Comparison of ENCODE assay signal across 16 cellular contexts in the genomic region with DNA sequence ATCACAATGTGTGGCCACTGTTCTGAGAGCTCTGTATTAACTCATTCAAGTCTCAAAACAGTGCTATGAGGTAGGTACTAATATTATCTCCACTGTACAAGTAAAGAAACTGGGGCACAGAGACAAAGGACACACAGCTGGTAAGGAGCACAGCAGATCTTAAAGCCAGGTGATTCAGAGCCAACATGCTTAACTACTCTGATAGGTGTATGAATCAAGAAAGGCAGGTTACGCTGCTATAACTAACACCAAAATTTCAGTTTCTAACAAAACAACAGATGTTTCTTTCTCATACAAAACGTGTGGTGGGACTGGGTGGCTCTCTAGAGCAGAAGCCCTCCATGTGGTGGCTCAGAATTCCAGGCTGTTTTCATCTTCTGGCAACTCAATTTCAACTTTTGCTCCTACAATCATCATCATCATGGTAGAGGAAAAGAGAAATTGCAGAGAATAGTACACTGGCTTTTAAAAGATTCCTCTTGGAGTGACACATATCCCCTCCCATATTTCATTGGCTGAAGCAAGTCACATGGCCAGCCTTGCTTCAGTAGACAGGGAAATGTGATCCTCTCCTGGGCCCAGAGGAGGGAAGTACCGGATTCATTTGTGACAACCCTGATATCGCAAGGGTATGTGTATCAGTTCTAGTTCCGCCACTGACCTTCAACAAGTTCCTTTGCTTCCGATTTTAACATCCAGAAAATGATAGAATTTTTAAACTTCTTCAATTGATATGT.
DNase-seq lines count a peak whose midpoint lies in the region; ATAC-seq, FAIRE-seq and TF ChIP-seq lines count a peak whose summit lies in the region.
"Had no signal": no experiment of that assay in that cellular context is flagged by ENCODE, and none has a peak within 500 bp of the region (broad histone marks: within the 10 kb centered on the region; RNA-seq: fewer than 3 reads in every experiment).

No MANE protein-coding gene starts in this region.

- TF ChIP-seq RAD21 in A549 (conservative IDR thresholded peaks at IDR 0.05 in 1 of 2, IDR thresholded peaks at IDR 0.05 in 1 of 2) = no peak

- TF ChIP-seq CTCF in A549 (IDR thresholded peaks at IDR 0.05) = no peak
- no peak for TF ChIP-seq CTCF in PC-3 (conservative IDR thresholded peaks at IDR 0.05; ENCODE audit: low read depth, low read length)

- H3K27ac ChIP-seq in A549 (peak overlapping the region in 1 of 2 experiments; percentile 38; a peak in 2 of 6 replicates), PC-3 (ENCODE audit: low read length) (no peak overlapping the region)
- H3K27ac ChIP-seq: gastroesophageal sphincter, transverse colon had no signal

- WGBS in A549 (ENCODE audit: missing lambda C conversion rate) = 78% methylated on average over 6 of the region's 6 CpGs

- H3F3A ChIP-seq in PC-3 (ENCODE audit: low read length, unreplicated experiment) = peaks cover 4% of the 10 kb centered on the region

- H3K79me2 ChIP-seq in PC-3 (ENCODE audit: low read length) = no peaks in the 10 kb centered on the region

- BruUV-seq in PC-3 (replicated peaks; lab: Mats Ljungman, UMichigan) = no TSS peak

- DNase-seq in A549 (ENCODE audit: low read depth in 1 of 2, low spot score in 1 of 2) (peak in 1 of 2 experiments; percentile 4), PC-3 (peak; percentile 30), left ventricle myocardium superior (no peak), NOMO-1 treated with DMSO at 0.1 percent for 48 hours (lab: John Stamatoyannopoulos, UW; ENCODE audit: unreplicated experiment) (no peak)
- no peak for DNase-seq in activated naive CD4-positive, alpha-beta T cell (lab: John Stamatoyannopoulos, UW)
- DNase-seq: ACHN; activated CD8-positive, alpha-beta memory T cell treated with anti-CD3 and anti-CD28 coated beads, Interleukin-2, amount 50 U/mL, for 48 hours; COR-L47; islet precursor cell; mucosa of descending colon; transverse colon had no signal

- H3K36me3 ChIP-seq in PC-3 (ENCODE audit: low read depth, low read length) = no peaks in the 10 kb centered on the region
- H3K36me3 ChIP-seq: gastroesophageal sphincter, transverse colon had no signal

- H3K4me1 ChIP-seq in A549 (peaks cover 16% of the 10 kb centered on the region), PC-3 (ENCODE audit: insufficient read depth, low read length) (peaks cover 25% of the 10 kb centered on the region)
- H3K4me1 ChIP-seq: gastroesophageal sphincter had no signal

- H3K9me3 ChIP-seq in A549 = no peaks in the 10 kb centered on the region
- H3K9me3 ChIP-seq in PC-3 (ENCODE audit: low read length) = no peaks in the 10 kb centered on the region
- H3K9me3 ChIP-seq: gastroesophageal sphincter, mucosa of descending colon, transverse colon had no signal

- no peak overlapping the region for H3K4me2 ChIP-seq in A549
- no peak overlapping the region for H3K4me2 ChIP-seq in PC-3 (ENCODE audit: low read length)

- H4K20me1 ChIP-seq in PC-3 (ENCODE audit: low read length) = no peaks in the 10 kb centered on the region

- H2AFZ ChIP-seq in PC-3 (ENCODE audit: low read length) = no peak overlapping the region

- POLR2A ChIA-PET in A549 (lab: Yijun Ruan, JAX) = no interaction called here
- POLR2A ChIA-PET in PC-3 (lab: Charles Lee; ENCODE audit: unreplicated experiment) = no interaction called here

- CTCF ChIA-PET in A549 (lab: Yijun Ruan, JAX) = interaction anchor here (1.8 kb wide), 1 partner anchor 127 kb away, joined by 5 read pairs; no protein-coding TSS in a partner anchor
- CTCF ChIA-PET in PC-3 (lab: Charles Lee) = no interaction called here

- no peaks in the 10 kb centered on the region for H3K27me3 ChIP-seq in PC-3 (ENCODE audit: low read length)
- H3K27me3 ChIP-seq: gastroesophageal sphincter, transverse colon had no signal

- no peak overlapping the region for H3K9ac ChIP-seq in PC-3 (ENCODE audit: low read length)

- FAIRE-seq in A549 (lab: Jason Lieb, UNC) = no peak

- peak in 1 of 2 experiments; percentile 36; a peak in 1 of 6 replicates for ATAC-seq in A549
- peak; percentile 51 for ATAC-seq in GM19324 (IDR thresholded peaks at IDR 0.05; ENCODE audit: low FRiP score, unreplicated experiment)
- ATAC-seq in HG02798 (IDR thresholded peaks at IDR 0.05; ENCODE audit: poor library complexity, unreplicated experiment) = peak; percentile 75
- no peak for ATAC-seq in PC-3
- ATAC-seq in left ventricle myocardium superior = no peak
- no peak for ATAC-seq in HG02884 (IDR thresholded peaks at IDR 0.05; ENCODE audit: unreplicated experiment)
- ATAC-seq: activated CD4-positive, CD25-positive, alpha-beta regulatory T cell treated with anti-CD3 and anti-CD28 coated beads, Interleukin-2, amount 50 U/mL, for 24 hours; gastroesophageal sphincter; mucosa of descending colon had no signal

- no peak for TF ChIP-seq EP300 in A549 (IDR thresholded peaks at IDR 0.05)

- no peak for TF ChIP-seq POLR2A in A549 (IDR thresholded peaks at IDR 0.05; ENCODE audit: low read length)

- H3K9me2 ChIP-seq in PC-3 (replicated peaks; ENCODE audit: low read length) = no peaks in the 10 kb centered on the region

- H3K4me3 ChIP-seq in A549 = no peak overlapping the region
- no peak overlapping the region for H3K4me3 ChIP-seq in PC-3 (ENCODE audit: low read length)
- H3K4me3 ChIP-seq: gastroesophageal sphincter, mucosa of descending colon, transverse colon had no signal

- intact Hi-C loops in PC-3 (cut with micrococcal nuclease) = loop anchor here (1.0 to 5.0 kb wide), 3 partner anchors 26 to 127 kb away; a partner anchor contains a TSS
- intact Hi-C loops in left ventricle myocardium superior (cut with micrococcal nuclease) = no loop called here

TF ChIP-seq in A549, 52 proteins besides CTCF, POLR2A, EP300 and RAD21:
- TF ChIP-seq, protein P1, sequence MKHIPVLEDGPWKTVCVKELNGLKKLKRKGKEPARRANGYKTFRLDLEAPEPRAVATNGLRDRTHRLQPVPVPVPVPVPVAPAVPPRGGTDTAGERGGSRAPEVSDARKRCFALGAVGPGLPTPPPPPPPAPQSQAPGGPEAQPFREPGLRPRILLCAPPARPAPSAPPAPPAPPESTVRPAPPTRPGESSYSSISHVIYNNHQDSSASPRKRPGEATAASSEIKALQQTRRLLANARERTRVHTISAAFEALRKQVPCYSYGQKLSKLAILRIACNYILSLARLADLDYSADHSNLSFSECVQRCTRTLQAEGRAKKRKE (CRISPR knock-in tag; IDR thresholded peaks at IDR 0.05; ENCODE audit: low read depth) = no peak
- TF ChIP-seq, protein P2, sequence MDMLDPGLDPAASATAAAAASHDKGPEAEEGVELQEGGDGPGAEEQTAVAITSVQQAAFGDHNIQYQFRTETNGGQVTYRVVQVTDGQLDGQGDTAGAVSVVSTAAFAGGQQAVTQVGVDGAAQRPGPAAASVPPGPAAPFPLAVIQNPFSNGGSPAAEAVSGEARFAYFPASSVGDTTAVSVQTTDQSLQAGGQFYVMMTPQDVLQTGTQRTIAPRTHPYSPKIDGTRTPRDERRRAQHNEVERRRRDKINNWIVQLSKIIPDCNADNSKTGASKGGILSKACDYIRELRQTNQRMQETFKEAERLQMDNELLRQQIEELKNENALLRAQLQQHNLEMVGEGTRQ (IDR thresholded peaks at IDR 0.05) = peak; percentile 17; the same call in 1 of the 2 replicates
TF ChIP-seq in A549: peak in this region for 1.

Comparison
In these comparisons a context has a peak if more than half of its experiments do, and no peak if none do; other contexts are left out.
1. ATAC-seq: peak in GM19324 (single experiment) and HG02798 (single experiment); none in PC-3 (single experiment), left ventricle myocardium superior (single experiment) and HG02884 (single experiment).